ENCODE assay signal across 15 cellular contexts in genomic region chr7:117132385-117133120, GRCh38.
A peak's percentile ranks its signal among the peaks of the same experiment; 100 is the strongest.
DNase-seq lines count a peak whose midpoint lies in the region; ATAC-seq and TF ChIP-seq lines count a peak whose summit lies in the region.
"Had no signal": no experiment of that assay in that cellular context is flagged by ENCODE, and none has a peak within 500 bp of the region (broad histone marks: within the 10 kb centered on the region; RNA-seq: fewer than 3 reads in every experiment).

No MANE protein-coding gene starts in this region.

- no peak overlapping the region for H3K27ac Mint-ChIP-seq in CD8-positive, alpha-beta T cell

- H3K36me3 Mint-ChIP-seq in CD8-positive, alpha-beta T cell: peaks cover 3% of the 10 kb centered on the region

- no peak overlapping the region for H3K4me3 ChIP-seq in CD8-positive, alpha-beta T cell (ENCODE audit: low read depth, low read length)
- H3K4me3 ChIP-seq: esophagus squamous epithelium, Peyer's patch, prostate gland had no signal

- H3K4me3 Mint-ChIP-seq in CD8-positive, alpha-beta T cell: no peak overlapping the region

- H3K27me3 Mint-ChIP-seq in CD8-positive, alpha-beta T cell (ENCODE audit: low read depth): no peaks in the 10 kb centered on the region

- ATAC-seq in omental fat pad (ENCODE audit: low FRiP score): peak; percentile 54
- ATAC-seq in CD8-positive, alpha-beta T cell: no peak

- no peaks in the 10 kb centered on the region for H3K9me3 Mint-ChIP-seq in CD8-positive, alpha-beta T cell

- intact Hi-C loops in CD8-positive, alpha-beta T cell (cut with DNase I, micrococcal nuclease): no loop called here

- no peaks in the 10 kb centered on the region for H3K27me3 ChIP-seq in CD8-positive, alpha-beta T cell (ENCODE audit: insufficient read depth, low read length)
- H3K27me3 ChIP-seq: esophagus squamous epithelium, Peyer's patch had no signal

- POLR2A ChIA-PET in CD8-positive, alpha-beta T cell (lab: Charles Lee): no interaction called here

- H3K4me1 Mint-ChIP-seq in CD8-positive, alpha-beta T cell (ENCODE audit: low read depth): no peaks in the 10 kb centered on the region

- H3K36me3 ChIP-seq in CD8-positive, alpha-beta T cell (ENCODE audit: insufficient read depth, low read length): no peaks in the 10 kb centered on the region
- H3K36me3 ChIP-seq: Peyer's patch, prostate gland had no signal

- no peaks in the 10 kb centered on the region for H3K4me1 ChIP-seq in CD8-positive, alpha-beta T cell (ENCODE audit: insufficient read depth, low read length)
- H3K4me1 ChIP-seq: Peyer's patch, prostate gland had no signal

- H3K27ac ChIP-seq in CD8-positive, alpha-beta T cell (ENCODE audit: low read depth, low read length): no peak overlapping the region
- H3K27ac ChIP-seq: Peyer's patch, prostate gland had no signal

- H3K9me3 ChIP-seq in CD8-positive, alpha-beta T cell (ENCODE audit: low read length): no peaks in the 10 kb centered on the region
- H3K9me3 ChIP-seq: esophagus squamous epithelium, Peyer's patch, prostate gland had no signal

- TF ChIP-seq CTCF in omental fat pad (IDR thresholded peaks at IDR 0.05): no peak
- no peak for TF ChIP-seq CTCF in CD8-positive, alpha-beta T cell (IDR thresholded peaks at IDR 0.05)
- no peak for TF ChIP-seq CTCF in GM10266 (IDR thresholded peaks at IDR 0.05; ENCODE audit: control insufficient read depth, insufficient read depth, low read depth, missing control alignments)

- CTCF ChIA-PET in CD8-positive, alpha-beta T cell (lab: Charles Lee): no interaction called here

- peak; percentile 42 for DNase-seq in GM03348 (ENCODE audit: low spot score)
- DNase-seq in NCI-H226: peak; percentile 82
- DNase-seq in dedifferentiated amniotic fluid mesenchymal stem cell (ENCODE audit: extremely low spot score): peak; percentile 87
- DNase-seq in omental fat pad (ENCODE audit: low spot score): no peak
- no peak for DNase-seq in CD8-positive, alpha-beta T cell
- DNase-seq in SKM-1 (lab: John Stamatoyannopoulos, UW; ENCODE audit: unreplicated experiment): no peak
- no peak for DNase-seq in GM10266 (ENCODE audit: extremely low spot score)
- DNase-seq in NAMALWA (ENCODE audit: low spot score): no peak
- DNase-seq: activated CD4-positive, alpha-beta T cell treated with anti-CD3 and anti-CD28 coated beads for 1 hour; amygdala; esophagus squamous epithelium; GF-D8; NCI-H2029 treated with DMSO at 0.1 percent for 48 hours; Peyer's patch had no signal

Comparison
In these comparisons a context has a peak if more than half of its experiments do, and no peak if none do; other contexts are left out.
1. DNase-seq: peak in GM03348 (single experiment), NCI-H226 (single experiment) and dedifferentiated amniotic fluid mesenchymal stem cell (single experiment); none in omental fat pad (single experiment), CD8-positive, alpha-beta T cell (0 of 7), SKM-1 (single experiment), GM10266 (single experiment) and NAMALWA (single experiment).